Comparison of ENCODE assay signal across 15 cellular contexts in genomic region chr4:75909331-75909844, GRCh38. TPM values are rescaled to one million over a fixed set of nuclear protein-coding genes. Genes with fewer than 3 reads are reported as not detected.
DNase-seq lines count a peak whose midpoint lies in the region; ATAC-seq and TF ChIP-seq lines count a peak whose summit lies in the region.
"Had no signal": no experiment of that assay in that cellular context is flagged by ENCODE, and none has a peak within 500 bp of the region (broad histone marks: within the 10 kb centered on the region; RNA-seq: fewer than 3 reads in every experiment).

No MANE protein-coding gene starts in this region.

- H3K79me2 ChIP-seq in H9 (ENCODE audit: insufficient read depth, low read length): no peaks in the 10 kb centered on the region
- H3K79me2 ChIP-seq in KMS-11 (ENCODE audit: insufficient read depth, low read depth): no peaks in the 10 kb centered on the region

- intact Hi-C loops in gastrocnemius medialis (cut with DNase I; ENCODE audit: low total_unique reads): no loop called here
- intact Hi-C loops in Calu3 (cut with micrococcal nuclease; ENCODE audit: unreplicated experiment): no loop called here

- H3K27me3 Mint-ChIP-seq in H9 (ENCODE audit: low read depth): no peaks in the 10 kb centered on the region; the same call in 1 of the 2 replicates
- H3K27me3 Mint-ChIP-seq in WTC11 (ENCODE audit: low read depth): no peaks in the 10 kb centered on the region
- H3K27me3 Mint-ChIP-seq in Calu3 (ENCODE audit: unreplicated experiment): no peaks in the 10 kb centered on the region
- H3K27me3 Mint-ChIP-seq: CD4-positive, CD25-positive, alpha-beta regulatory T cell had no signal

- H3K4me3 ChIP-seq in KMS-11 (IDR thresholded peaks at IDR 0.05; ENCODE audit: insufficient read depth, low read depth, low read length) (no peak overlapping the region), gastrocnemius medialis (no peak overlapping the region)
- H3K4me3 ChIP-seq: A549, GM23248 had no signal

- H2BK5ac ChIP-seq in H9 (ENCODE audit: insufficient read length, low read length): no peak overlapping the region

- H3K4ac ChIP-seq in H9 (ENCODE audit: low read depth, low read length): no peak overlapping the region; the same call in 1 of the 2 replicates

- no peaks in the 10 kb centered on the region for H3K79me1 ChIP-seq in H9 (ENCODE audit: insufficient read depth, low read depth, low read length, poor library complexity, severe bottlenecking)

- H3K23ac ChIP-seq in H9 (ENCODE audit: insufficient read length, low read depth, low read length): no peak overlapping the region

- no peak for TF ChIP-seq POLR2A in gastrocnemius medialis (IDR thresholded peaks at IDR 0.05)

- H4K5ac ChIP-seq in H9 (ENCODE audit: insufficient read length, low read depth, low read length): no peak overlapping the region

- H2BK120ac ChIP-seq in H9 (ENCODE audit: low read depth, low read length, poor library complexity, severe bottlenecking): no peak overlapping the region

- in situ Hi-C loops in gastrocnemius medialis (cut with MboI; ENCODE audit: low sequenced_read_pairs in 4 of 4): no loop called here

- POLR2A ChIA-PET in WTC11 (lab: Charles Lee): no interaction called here

- no peak overlapping the region for H4K8ac ChIP-seq in H9 (replicated peaks; ENCODE audit: insufficient read length, low read depth, low read length)

- no peak overlapping the region for H3K18ac ChIP-seq in H9 (ENCODE audit: insufficient read length, low read depth, low read length)

- DNase-seq in H9 (no peak), WTC11 (ENCODE audit: low spot score) (no peak), iPS-NIHi7 (ENCODE audit: extremely low spot score) (no peak), gastrocnemius medialis (no peak), Calu3 (no peak), NCI-H2081 treated with DMSO at 0.1 percent for 48 hours (lab: John Stamatoyannopoulos, UW) (no peak)
- DNase-seq: CD4-positive, CD25-positive, alpha-beta regulatory T cell; DMS 273 treated with DMSO at 0.1 percent for 48 hours; HCEC 1CT; HFFc6; IMR-90 had no signal

- no peaks in the 10 kb centered on the region for H3K36me3 ChIP-seq in KMS-11 (ENCODE audit: insufficient read depth)
- H3K36me3 ChIP-seq in gastrocnemius medialis: no peaks in the 10 kb centered on the region

- no peak overlapping the region for H2BK15ac ChIP-seq in H9 (ENCODE audit: low read depth, low read length)

- BruUV-seq in Calu3 (replicated peaks; lab: Mats Ljungman, UMichigan): no TSS peak

- no peak overlapping the region for H3K14ac ChIP-seq in H9 (ENCODE audit: insufficient read depth, low read length)

- H2AFZ ChIP-seq in H9 (ENCODE audit: low read length) (no peak overlapping the region), KMS-11 (ENCODE audit: low read depth) (no peak overlapping the region)
- H2AFZ ChIP-seq: GM23248 had no signal

- H2BK12ac ChIP-seq in H9 (ENCODE audit: insufficient read length, low read depth, low read length): no peak overlapping the region

- H3K9ac ChIP-seq in H9 (ENCODE audit: extremely low read depth, insufficient read length, low read length): no peak overlapping the region
- H3K9ac ChIP-seq in KMS-11: peak overlapping the region; percentile 54; the same call in 1 of the 2 replicates
- H3K9ac ChIP-seq: GM23248 had no signal

- H2BK20ac ChIP-seq in H9 (ENCODE audit: low read depth, low read length, poor library complexity, severe bottlenecking): no peak overlapping the region

- no peak overlapping the region for H3K56ac ChIP-seq in H9 (ENCODE audit: insufficient read length, low read depth, low read length)

- 0 out of 2 replicates have a peak, but pooled peaks cover 2% of the 10 kb centered on the region for H3K4me1 ChIP-seq in H9 (ENCODE audit: insufficient read depth, low read length)
- H3K4me1 ChIP-seq in KMS-11 (ENCODE audit: low read depth, poor library complexity, severe bottlenecking): peaks cover 48% of the 10 kb centered on the region
- H3K4me1 ChIP-seq in gastrocnemius medialis: no peaks in the 10 kb centered on the region
- H3K4me1 ChIP-seq: A549 had no signal

- CTCF ChIA-PET in WTC11 (lab: Charles Lee): interaction anchor here (0.7 to 3.4 kb wide), 3 partner anchors 13 to 62 kb away, joined by 3 to 12 read pairs (median 6); no protein-coding TSS in a partner anchor
- CTCF ChIA-PET in Calu3 (lab: Charles Lee): interaction anchor here (1.0 kb wide), 1 partner anchor 13 kb away, joined by 3 read pairs; no protein-coding TSS in a partner anchor

- no peak overlapping the region for H3K4me2 ChIP-seq in H9 (ENCODE audit: insufficient read depth, insufficient read length, low read length)
- H3K4me2 ChIP-seq in KMS-11: peak overlapping the region; percentile 95; the same call in 1 of the 2 replicates
- H3K4me2 ChIP-seq: A549 had no signal

- no CpG with 5 or more reads among the region's 6 CpGs for WGBS in H9 (ENCODE audit: extremely low coverage, insufficient read length, low lambda C conversion rate)

- H3K9me3 Mint-ChIP-seq in H9: peaks cover 33 to 36% of the 10 kb centered on the region in 2 experiments
- peaks cover 32% of the 10 kb centered on the region for H3K9me3 Mint-ChIP-seq in WTC11
- H3K9me3 Mint-ChIP-seq in Calu3 (ENCODE audit: low read depth, unreplicated experiment): no peaks in the 10 kb centered on the region
- H3K9me3 Mint-ChIP-seq: HFFc6 had no signal

- TF ChIP-seq CTCF in H9 (conservative IDR thresholded peaks at IDR 0.05): no peak
- TF ChIP-seq CTCF in KMS-11 (conservative IDR thresholded peaks at IDR 0.05; ENCODE audit: low read depth, low read length): no peak
- no peak for TF ChIP-seq CTCF in WTC11 (IDR thresholded peaks at IDR 0.05)
- no peak for TF ChIP-seq CTCF in gastrocnemius medialis (IDR thresholded peaks at IDR 0.05 in 4 of 5, conservative IDR thresholded peaks at IDR 0.05 in 1 of 5)
- TF ChIP-seq CTCF in Calu3 (IDR thresholded peaks at IDR 0.05; ENCODE audit: unreplicated experiment): no peak

- no peaks in the 10 kb centered on the region for H3K27me3 ChIP-seq in H9 (ENCODE audit: insufficient read depth, low read length)
- H3K27me3 ChIP-seq in KMS-11 (ENCODE audit: insufficient read depth, low read depth): no peaks in the 10 kb centered on the region
- H3K27me3 ChIP-seq in gastrocnemius medialis: no peaks in the 10 kb centered on the region

- H3K4me1 Mint-ChIP-seq in H9: peaks cover 22 to 25% of the 10 kb centered on the region in 2 experiments
- peaks cover 28% of the 10 kb centered on the region for H3K4me1 Mint-ChIP-seq in WTC11
- no peaks in the 10 kb centered on the region for H3K4me1 Mint-ChIP-seq in Calu3 (ENCODE audit: low read depth, unreplicated experiment)
- H3K4me1 Mint-ChIP-seq: CD4-positive, CD25-positive, alpha-beta regulatory T cell had no signal

- ATAC-seq in WTC11 (peak; percentile 53), gastrocnemius medialis (no peak)
- ATAC-seq: A549 had no signal

- H4K20me1 ChIP-seq in H9 (ENCODE audit: control insufficient read depth, insufficient read depth, insufficient read length) (no peaks in the 10 kb centered on the region), KMS-11 (ENCODE audit: insufficient read depth) (no peaks in the 10 kb centered on the region)

- no peaks in the 10 kb centered on the region for H3K23me2 ChIP-seq in H9 (ENCODE audit: insufficient read length, low read depth, low read length, poor library complexity, severe bottlenecking)

- H4K91ac ChIP-seq in H9 (ENCODE audit: insufficient read length, low read depth, low read length): no peak overlapping the region

- H3T11ph ChIP-seq in H9 (ENCODE audit: low read length): no peak overlapping the region

- peak overlapping the region in 2 of 3 experiments; percentile 87 to 90; a peak in 5 of 7 replicates for H3K27ac Mint-ChIP-seq in H9
- H3K27ac Mint-ChIP-seq in WTC11: peak overlapping the region; percentile 75
- no peak overlapping the region for H3K27ac Mint-ChIP-seq in Calu3 (ENCODE audit: unreplicated experiment)
- H3K27ac Mint-ChIP-seq: CD4-positive, CD25-positive, alpha-beta regulatory T cell; HFFc6 had no signal

- H3K9me3 ChIP-seq in H9 (ENCODE audit: control insufficient read depth, low read depth, low read length) (peaks cover 9% of the 10 kb centered on the region), gastrocnemius medialis (no peaks in the 10 kb centered on the region)
- H3K9me3 ChIP-seq: A549 had no signal

- H3K4me3 Mint-ChIP-seq in H9: peak overlapping the region in 1 of 2 experiments; percentile 1; a peak in 1 of 5 replicates
- H3K4me3 Mint-ChIP-seq in WTC11: no peak overlapping the region
- H3K4me3 Mint-ChIP-seq in Calu3 (ENCODE audit: low read depth, unreplicated experiment): no peak overlapping the region
- H3K4me3 Mint-ChIP-seq: CD4-positive, CD25-positive, alpha-beta regulatory T cell; HFFc6 had no signal

- no peak overlapping the region for H2AK5ac ChIP-seq in H9 (ENCODE audit: insufficient read length, low read length)

- H3K36me3 Mint-ChIP-seq in H9 (ENCODE audit: insufficient read depth in 1 of 3, low read depth in 3 of 3) (peaks cover 17 to 36% (median 26%) of the 10 kb centered on the region in 3 experiments), WTC11 (peaks cover 35% of the 10 kb centered on the region), Calu3 (ENCODE audit: insufficient read depth, unreplicated experiment) (no peaks in the 10 kb centered on the region)

- H3K27ac ChIP-seq in H9 (ENCODE audit: insufficient read length, low read depth, low read length) (peak overlapping the region; percentile 51), KMS-11 (peak overlapping the region; percentile 90), gastrocnemius medialis (no peak overlapping the region)
- H3K27ac ChIP-seq: A549, GM23248 had no signal

TF ChIP-seq in WTC11, 78 proteins besides CTCF, POLR2A, EP300 and RAD21 (continues in another document):
- no peak for TF ChIP-seq OVOL2 (CRISPR knock-in tag; IDR thresholded peaks at IDR 0.05; ENCODE audit: borderline replicate concordance)
- TF ChIP-seq, protein P1, sequence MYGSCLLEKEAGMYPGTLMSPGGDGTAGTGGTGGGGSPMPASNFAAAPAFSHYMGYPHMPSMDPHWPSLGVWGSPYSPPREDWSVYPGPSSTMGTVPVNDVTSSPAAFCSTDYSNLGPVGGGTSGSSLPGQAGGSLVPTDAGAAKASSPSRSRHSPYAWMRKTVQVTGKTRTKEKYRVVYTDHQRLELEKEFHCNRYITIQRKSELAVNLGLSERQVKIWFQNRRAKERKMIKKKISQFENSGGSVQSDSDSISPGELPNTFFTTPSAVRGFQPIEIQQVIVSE (CRISPR knock-in tag; IDR thresholded peaks at IDR 0.05; ENCODE audit: borderline replicate concordance): no peak
- TF ChIP-seq, protein P2, sequence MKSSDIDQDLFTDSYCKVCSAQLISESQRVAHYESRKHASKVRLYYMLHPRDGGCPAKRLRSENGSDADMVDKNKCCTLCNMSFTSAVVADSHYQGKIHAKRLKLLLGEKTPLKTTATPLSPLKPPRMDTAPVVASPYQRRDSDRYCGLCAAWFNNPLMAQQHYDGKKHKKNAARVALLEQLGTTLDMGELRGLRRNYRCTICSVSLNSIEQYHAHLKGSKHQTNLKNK (CRISPR knock-in tag; IDR thresholded peaks at IDR 0.05): no peak

RNA-seq across cellular contexts. Expression of gene PPEF2, which starts 7.1 kb away (rescaled TPM):
- total RNA-seq in H9 (2021): not detected in 2 replicates
- 0.16 TPM in 1 of 3 replicates, not detected in the others for total RNA-seq in WTC11 (2021)
- total RNA-seq in gastrocnemius medialis: under 1 TPM in 1 of 4 donors, not detected in 3; 0.13 TPM
- total RNA-seq in Calu3 (2022): not detected in 2 replicates
- total RNA-seq: CD4-positive, CD25-positive, alpha-beta regulatory T cell; Daoy; GM23248; HFFc6; IMR-90 had no signal

RNA-seq across cellular contexts. Expression of gene NAAA, which starts 31.4 kb away (rescaled TPM):
- 2.7 and 3.2 TPM in 2 replicates for total RNA-seq in H9 (2021)
- total RNA-seq in WTC11 (2021): 7.1 to 9.0 TPM (median 8.2 TPM) in 3 replicates
- total RNA-seq in gastrocnemius medialis: 10 to 100 TPM; 18.5 to 69.8 (median 42.3) TPM
- 6.2 and 8.2 TPM in 2 replicates for total RNA-seq in Calu3 (2022)

Comparison
In these comparisons a context has a peak if more than half of its experiments do, and no peak if none do; other contexts are left out.
1. H3K27ac ChIP-seq: peak in H9 (single experiment) and KMS-11 (single experiment); none in gastrocnemius medialis (0 of 4).